28 cellular contexts compared by ENCODE assay signal in genomic region chr1:218502383-218502782, GRCh38.
"Had no signal": no experiment of that assay in that cellular context is flagged by ENCODE, and none has a peak within 500 bp of the region (broad histone marks: within the 10 kb centered on the region; RNA-seq: fewer than 3 reads in every experiment).

No MANE protein-coding gene starts in this region.

- FAIRE-seq: urothelium cell line had no signal

- H3K27ac ChIP-seq: stomach, suprapubic skin, testis, thoracic aorta, thyroid gland, tibial artery, tibial nerve, transverse colon, upper lobe of left lung, upper lobe of right lung, uterus, vagina had no signal

- DNase-seq: stimulated activated CD4-positive, alpha-beta T cell treated with anti-CD3 and anti-CD28 coated beads, Interleukin-2, amount 100 ng/mL, for 48 hours; stimulated activated CD4-positive, alpha-beta T cell treated with anti-CD3 and anti-CD28 coated beads, Interleukin-4, amount 100 ng/mL, for 1 hour; stimulated activated CD4-positive, alpha-beta T cell treated with anti-CD3 and anti-CD28 coated beads, Interleukin-4, amount 100 ng/mL, for 24 hours; stimulated activated CD4-positive, alpha-beta T cell treated with anti-CD3 and anti-CD28 coated beads, Interleukin-4, amount 100 ng/mL, for 4 hours; stimulated activated CD8-positive, alpha-beta memory T cell treated with anti-CD3 and anti-CD28 coated beads, Interleukin-4, amount 100 ng/mL, for 48 hours; stimulated activated naive B cell treated with anti-CD40 and anti-IgM and Interleukin-4, amounts not matched to agents 10 μg/mL and 1 μg/mL and 100 μg/mL, for 72 hours; stimulated activated naive CD4-positive, alpha-beta T cell; stimulated activated naive CD4-positive, alpha-beta T cell treated with Interleukin-2 at 50 U/mL for 16 hours; stimulated activated naive CD8-positive, alpha-beta T cell treated with anti-CD3 and anti-CD28 coated beads, Interleukin-15, amount 100 ng/mL, for 72 hours; stimulated activated naive CD8-positive, alpha-beta T cell treated with anti-CD3 and anti-CD28 coated beads, Interleukin-15, Interleukin-2, amounts not matched to agents 100 U/mL and 50 U/mL, for 24 hours; stomach; substantia nigra; testis; tibial artery; transverse colon; upper lobe of left lung; upper lobe of right lung; uterus had no signal

- H3K9me3 ChIP-seq: suprapubic skin, testis, thyroid gland, tibial artery, upper lobe of right lung, uterus, vagina had no signal

- H3K36me3 ChIP-seq: stomach, suprapubic skin, thoracic aorta, thyroid gland, tibial artery, tibial nerve, transverse colon, upper lobe of left lung, upper lobe of right lung, uterus, vagina had no signal

- H3K4me3 ChIP-seq: stomach, suprapubic skin, testis, thoracic aorta, thyroid gland, tibial artery, tibial nerve, transverse colon, upper lobe of left lung, upper lobe of right lung, uterus, vagina had no signal

- H3K4me3 Mint-ChIP-seq: stimulated activated effector memory CD8-positive, alpha-beta T cell treated with anti-CD3 and anti-CD28 coated beads, Interleukin-12 subunit alpha, Interleukin-12 subunit beta, amount 100 ng/mL, for 72 hours; stimulated activated memory B cell treated with anti-CD40 and anti-IgM and Interleukin-4, amounts not matched to agents 10 μg/mL and 1 μg/mL and 100 μg/mL, for 72 hours; stimulated activated naive B cell treated with anti-CD40 and anti-IgM and Interleukin-4, amounts not matched to agents 10 μg/mL and 1 μg/mL and 100 μg/mL, for 72 hours; stimulated activated naive CD8-positive, alpha-beta T cell treated with anti-CD3 and anti-CD28 coated beads, Interleukin-15, amount 100 ng/mL, for 72 hours; stimulated activated naive CD8-positive, alpha-beta T cell treated with anti-CD3 and anti-CD28 coated beads, Interleukin-15, Interleukin-2, amounts not matched to agents 100 ng/mL and 50 ng/mL, for 24 hours; type B pancreatic cell had no signal

- H3K27ac Mint-ChIP-seq: stimulated activated effector memory CD8-positive, alpha-beta T cell treated with anti-CD3 and anti-CD28 coated beads, Interleukin-12 subunit alpha, Interleukin-12 subunit beta, amount 100 ng/mL, for 72 hours; stimulated activated memory B cell treated with anti-CD40 and anti-IgM and Interleukin-4, amounts not matched to agents 10 μg/mL and 1 μg/mL and 100 μg/mL, for 72 hours; stimulated activated naive B cell treated with anti-CD40 and anti-IgM and Interleukin-4, amounts not matched to agents 10 μg/mL and 1 μg/mL and 100 μg/mL, for 72 hours; stimulated activated naive CD8-positive, alpha-beta T cell treated with anti-CD3 and anti-CD28 coated beads, Interleukin-15, amount 100 ng/mL, for 72 hours; stimulated activated naive CD8-positive, alpha-beta T cell treated with anti-CD3 and anti-CD28 coated beads, Interleukin-15, Interleukin-2, amounts not matched to agents 100 ng/mL and 50 ng/mL, for 24 hours; type B pancreatic cell had no signal

- H3K4me1 Mint-ChIP-seq: stimulated activated effector memory CD8-positive, alpha-beta T cell treated with anti-CD3 and anti-CD28 coated beads, Interleukin-12 subunit alpha, Interleukin-12 subunit beta, amount 100 ng/mL, for 72 hours had no signal

- H3K36me3 Mint-ChIP-seq: stimulated activated effector memory CD8-positive, alpha-beta T cell treated with anti-CD3 and anti-CD28 coated beads, Interleukin-12 subunit alpha, Interleukin-12 subunit beta, amount 100 ng/mL, for 72 hours had no signal

- H3K27me3 ChIP-seq: stomach, suprapubic skin, testis, thyroid gland, tibial artery, tibial nerve, transverse colon, upper lobe of left lung, upper lobe of right lung, uterus, vagina had no signal

- H3K27me3 Mint-ChIP-seq: type B pancreatic cell had no signal

- H3K4me1 ChIP-seq: uterus had no signal
